In the genomic region with DNA sequence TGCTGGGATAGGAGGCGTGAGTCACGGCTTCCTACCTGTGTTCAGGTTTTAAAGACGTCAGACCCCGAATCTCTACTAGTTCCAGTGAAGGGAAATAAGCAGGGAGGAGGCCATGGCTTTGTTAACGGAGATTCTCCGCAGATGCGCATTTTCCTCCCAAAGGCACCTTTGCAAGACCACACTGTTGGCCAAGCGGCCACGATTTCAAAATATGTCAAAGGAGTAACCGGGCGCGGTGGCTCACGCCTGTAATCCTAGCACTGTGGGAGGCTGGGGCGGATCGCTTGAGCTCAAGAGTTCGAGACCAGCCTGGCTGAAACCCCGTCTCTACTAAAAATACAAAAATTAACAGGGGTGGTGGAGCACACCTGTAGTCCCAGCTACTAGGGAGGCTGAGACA, we compare ENCODE assay signal across 15 cellular contexts. TPM values are rescaled to one million over a fixed set of nuclear protein-coding genes. Genes with fewer than 3 reads are reported as not detected.
A peak's percentile ranks its signal among the peaks of the same experiment; 100 is the strongest.
DNase-seq lines count a peak whose midpoint lies in the region; ATAC-seq and TF ChIP-seq lines count a peak whose summit lies in the region.
"Had no signal": no experiment of that assay in that cellular context is flagged by ENCODE, and none has a peak within 500 bp of the region (broad histone marks: within the 10 kb centered on the region; RNA-seq: fewer than 3 reads in every experiment).

No MANE protein-coding gene starts in this region.

- CTCF ChIA-PET in activated CD4-positive, alpha-beta T cell treated with anti-CD3 and anti-CD28 coated beads for 36 hours (lab: Charles Lee) = interaction anchor here (0.6 to 5.1 kb wide), 6 partner anchors 14 to 188 kb away, joined by 3 to 44 read pairs (median 20); a partner anchor contains a TSS

- peaks cover 37% of the 10 kb centered on the region for H3K4me1 ChIP-seq in DND-41 (ENCODE audit: insufficient read depth, low read length)
- peaks cover 5% of the 10 kb centered on the region for H3K4me1 ChIP-seq in adipocyte (ENCODE audit: control insufficient read depth, insufficient read depth, low read length)
- H3K4me1 ChIP-seq: colonic mucosa, prostate gland had no signal

- H3K4me2 ChIP-seq in DND-41 (ENCODE audit: insufficient read depth, low read length) = peak overlapping the region; percentile 92

- H3K27ac ChIP-seq in DND-41 (ENCODE audit: low read length) = peak overlapping the region; percentile 77

- peaks cover 40% of the 10 kb centered on the region for H3K79me2 ChIP-seq in DND-41 (ENCODE audit: insufficient read depth, low read length)

- peaks cover 10% of the 10 kb centered on the region for H3K9me3 Mint-ChIP-seq in activated CD4-positive, alpha-beta T cell treated with anti-CD3 and anti-CD28 coated beads for 36 hours (ENCODE audit: low read depth)
- peaks cover 60% of the 10 kb centered on the region for H3K9me3 Mint-ChIP-seq in nephron progenitor cell

- no peaks in the 10 kb centered on the region for H3K9me3 ChIP-seq in DND-41 (ENCODE audit: insufficient read depth, low read length, severe bottlenecking)
- peaks cover 15% of the 10 kb centered on the region for H3K9me3 ChIP-seq in adipocyte (ENCODE audit: control insufficient read depth, low read length)
- H3K9me3 ChIP-seq: body of pancreas, colonic mucosa, prostate gland had no signal

- H3K9ac ChIP-seq in DND-41 (ENCODE audit: low read depth, low read length) (no peak overlapping the region; the same call in 1 of the 2 replicates), adipocyte (ENCODE audit: low read length) (no peak overlapping the region)

- H3K36me3 Mint-ChIP-seq in activated CD4-positive, alpha-beta T cell treated with anti-CD3 and anti-CD28 coated beads for 36 hours (ENCODE audit: low read depth) = peaks cover 6% of the 10 kb centered on the region
- H3K36me3 Mint-ChIP-seq in nephron progenitor cell (ENCODE audit: low read depth) = peaks cover 27% of the 10 kb centered on the region

- H4K20me1 ChIP-seq in DND-41 (ENCODE audit: insufficient read depth, low read length) = peaks cover 22% of the 10 kb centered on the region; the same call in 1 of the 2 replicates

- no peak for TF ChIP-seq CTCF in DND-41 (IDR thresholded peaks at IDR 0.05; ENCODE audit: borderline replicate concordance, extremely low read depth, low read length, poor library complexity, severe bottlenecking)
- no peak for TF ChIP-seq CTCF in nephron progenitor cell (IDR thresholded peaks at IDR 0.05)

- no peak for ATAC-seq in activated CD4-positive, alpha-beta T cell treated with anti-CD3 and anti-CD28 coated beads for 36 hours
- ATAC-seq in DND-41 (ENCODE audit: insufficient read depth, low read depth) (no peak), HG03571 (IDR thresholded peaks at IDR 0.05; ENCODE audit: unreplicated experiment) (no peak), GM18909 (IDR thresholded peaks at IDR 0.05; ENCODE audit: poor library complexity, unreplicated experiment) (no peak), HG03565 (IDR thresholded peaks at IDR 0.05; ENCODE audit: unreplicated experiment) (no peak)

- H3K27me3 Mint-ChIP-seq in activated CD4-positive, alpha-beta T cell treated with anti-CD3 and anti-CD28 coated beads for 36 hours = no peaks in the 10 kb centered on the region
- H3K27me3 Mint-ChIP-seq in nephron progenitor cell (ENCODE audit: low read depth, poor library complexity) = no peaks in the 10 kb centered on the region
- H3K27me3 Mint-ChIP-seq: activated CD8-positive, alpha-beta memory T cell treated with anti-CD3 and anti-CD28 coated beads, Interleukin-2, amount 10 ng/mL, durations not matched to agents 7 days and 5 days; stimulated activated memory B cell treated with anti-CD40 and anti-IgM and Interleukin-4, amounts not matched to agents 10 μg/mL and 1 μg/mL and 100 μg/mL, for 72 hours had no signal

- H3K36me3 ChIP-seq in DND-41 (ENCODE audit: insufficient read depth, low read length) = peaks cover 18% of the 10 kb centered on the region
- no peaks in the 10 kb centered on the region for H3K36me3 ChIP-seq in adipocyte (ENCODE audit: control insufficient read depth, insufficient read depth, low read length, severe bottlenecking)
- H3K36me3 ChIP-seq: colonic mucosa, prostate gland, tibial nerve had no signal

- H3K4me3 ChIP-seq in DND-41 (ENCODE audit: low read depth in 1 of 2, low read length in 2 of 2) (no peak overlapping the region), adipocyte (ENCODE audit: low read length) (peak overlapping the region; percentile 92)

- intact Hi-C loops in activated CD4-positive, alpha-beta T cell treated with anti-CD3 and anti-CD28 coated beads for 36 hours (cut with DNase I, micrococcal nuclease) = loop anchor here in 1 of 2 experiments (1.0 to 5.0 kb wide), 5 partner anchors 71 to 746 kb away; a partner anchor contains a TSS

- peak overlapping the region; percentile 86 for H3K4me3 Mint-ChIP-seq in activated CD4-positive, alpha-beta T cell treated with anti-CD3 and anti-CD28 coated beads for 36 hours
- peak overlapping the region; percentile 99 for H3K4me3 Mint-ChIP-seq in nephron progenitor cell

- H3K27me3 ChIP-seq in DND-41 (ENCODE audit: insufficient read depth, low read length, poor library complexity) (no peaks in the 10 kb centered on the region), adipocyte (replicated peaks; ENCODE audit: control insufficient read depth, insufficient read depth, low read length) (no peaks in the 10 kb centered on the region)
- H3K27me3 ChIP-seq: body of pancreas, colonic mucosa, spleen, tibial nerve had no signal

- DNase-seq in activated CD4-positive, alpha-beta T cell treated with anti-CD3 and anti-CD28 coated beads for 36 hours = no peak
- no peak for DNase-seq in activated CD4-positive, alpha-beta T cell treated with anti-CD3 and anti-CD28 coated beads for 1 hour
- DNase-seq in DND-41 (no peak), adipocyte (ENCODE audit: low read depth) (no peak), nephron progenitor cell (no peak)

- H2AFZ ChIP-seq in DND-41 (ENCODE audit: low read depth, low read length) = no peak overlapping the region

- no peak overlapping the region for H3K27ac Mint-ChIP-seq in activated CD4-positive, alpha-beta T cell treated with anti-CD3 and anti-CD28 coated beads for 36 hours
- H3K27ac Mint-ChIP-seq in nephron progenitor cell = no peak overlapping the region

- POLR2A ChIA-PET in activated CD4-positive, alpha-beta T cell treated with anti-CD3 and anti-CD28 coated beads for 36 hours (lab: Charles Lee) = interaction anchor here (0.7 kb wide), 1 partner anchor 154 kb away, joined by 3 read pairs; no protein-coding TSS in a partner anchor

- H3K4me1 Mint-ChIP-seq in activated CD4-positive, alpha-beta T cell treated with anti-CD3 and anti-CD28 coated beads for 36 hours = peaks cover 12% of the 10 kb centered on the region
- peaks cover 9% of the 10 kb centered on the region for H3K4me1 Mint-ChIP-seq in nephron progenitor cell

RNA-seq across cellular contexts. Expression of a gene that starts 21.9 kb away (rescaled TPM):
- 1 to 10 TPM; 1.1 to 1.2 TPM for total RNA-seq in activated CD4-positive, alpha-beta T cell treated with anti-CD3 and anti-CD28 coated beads for 36 hours

RNA-seq across cellular contexts. Expression of a gene that starts 48.7 kb away (rescaled TPM):
- 1 to 10 TPM; 1.2 to 1.5 TPM for total RNA-seq in activated CD4-positive, alpha-beta T cell treated with anti-CD3 and anti-CD28 coated beads for 36 hours
